Comparison of ENCODE assay signal across 3 cellular contexts in the genomic region with DNA sequence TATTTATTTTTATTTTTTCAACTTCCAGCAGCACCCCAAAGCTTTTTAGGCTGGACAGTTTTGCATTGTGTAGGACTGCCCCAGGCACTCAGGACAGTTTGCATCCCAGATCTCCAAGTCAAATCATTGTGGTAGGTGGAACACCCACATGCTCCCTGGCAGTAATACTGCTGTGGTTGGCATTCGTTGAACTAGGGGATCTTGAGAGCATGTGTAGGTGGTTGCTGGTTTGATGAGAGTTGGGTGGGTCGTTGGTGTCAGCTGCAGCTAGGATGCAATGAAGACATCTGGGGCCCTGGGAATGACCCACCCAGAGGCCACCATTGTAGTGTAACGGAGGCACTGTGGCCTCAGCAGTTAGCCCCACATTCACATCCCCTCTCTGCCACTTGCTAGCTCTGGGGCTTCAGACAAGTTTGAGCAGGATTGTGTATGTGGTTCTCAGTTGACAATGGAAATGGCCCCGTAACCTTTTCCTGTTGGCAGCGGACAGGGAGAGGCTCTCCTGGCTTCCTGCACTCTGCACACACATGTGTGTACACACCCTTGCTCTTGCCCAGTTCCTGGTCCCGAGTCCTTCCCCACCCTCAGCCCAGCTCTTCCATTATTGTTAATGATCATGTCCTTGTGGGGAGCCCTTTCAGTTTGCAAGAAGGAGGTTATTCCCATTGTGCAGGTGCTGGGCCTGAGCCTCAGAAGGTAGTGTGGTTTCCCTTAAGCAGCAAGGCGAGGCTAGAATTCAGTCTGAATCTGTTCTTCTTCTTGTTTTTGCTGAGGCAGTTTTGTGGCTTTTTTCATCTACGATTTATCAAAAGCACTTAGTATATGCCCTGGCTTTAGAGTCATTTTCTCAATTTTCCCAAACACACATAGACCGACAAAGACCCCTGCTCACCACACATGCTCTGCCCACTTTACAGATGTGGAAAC.
TF ChIP-seq lines count a peak whose summit lies in the region.

No MANE protein-coding gene starts in this region.

TF ChIP-seq in liver, 16 proteins besides CTCF, POLR2A, EP300 and RAD21:
- TF ChIP-seq, protein P1, sequence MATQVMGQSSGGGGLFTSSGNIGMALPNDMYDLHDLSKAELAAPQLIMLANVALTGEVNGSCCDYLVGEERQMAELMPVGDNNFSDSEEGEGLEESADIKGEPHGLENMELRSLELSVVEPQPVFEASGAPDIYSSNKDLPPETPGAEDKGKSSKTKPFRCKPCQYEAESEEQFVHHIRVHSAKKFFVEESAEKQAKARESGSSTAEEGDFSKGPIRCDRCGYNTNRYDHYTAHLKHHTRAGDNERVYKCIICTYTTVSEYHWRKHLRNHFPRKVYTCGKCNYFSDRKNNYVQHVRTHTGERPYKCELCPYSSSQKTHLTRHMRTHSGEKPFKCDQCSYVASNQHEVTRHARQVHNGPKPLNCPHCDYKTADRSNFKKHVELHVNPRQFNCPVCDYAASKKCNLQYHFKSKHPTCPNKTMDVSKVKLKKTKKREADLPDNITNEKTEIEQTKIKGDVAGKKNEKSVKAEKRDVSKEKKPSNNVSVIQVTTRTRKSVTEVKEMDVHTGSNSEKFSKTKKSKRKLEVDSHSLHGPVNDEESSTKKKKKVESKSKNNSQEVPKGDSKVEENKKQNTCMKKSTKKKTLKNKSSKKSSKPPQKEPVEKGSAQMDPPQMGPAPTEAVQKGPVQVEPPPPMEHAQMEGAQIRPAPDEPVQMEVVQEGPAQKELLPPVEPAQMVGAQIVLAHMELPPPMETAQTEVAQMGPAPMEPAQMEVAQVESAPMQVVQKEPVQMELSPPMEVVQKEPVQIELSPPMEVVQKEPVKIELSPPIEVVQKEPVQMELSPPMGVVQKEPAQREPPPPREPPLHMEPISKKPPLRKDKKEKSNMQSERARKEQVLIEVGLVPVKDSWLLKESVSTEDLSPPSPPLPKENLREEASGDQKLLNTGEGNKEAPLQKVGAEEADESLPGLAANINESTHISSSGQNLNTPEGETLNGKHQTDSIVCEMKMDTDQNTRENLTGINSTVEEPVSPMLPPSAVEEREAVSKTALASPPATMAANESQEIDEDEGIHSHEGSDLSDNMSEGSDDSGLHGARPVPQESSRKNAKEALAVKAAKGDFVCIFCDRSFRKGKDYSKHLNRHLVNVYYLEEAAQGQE (IDR thresholded peaks at IDR 0.05): no peak
- TF ChIP-seq NR2F2 (IDR thresholded peaks at IDR 0.05): peak; percentile 26
- TF ChIP-seq SP1 (IDR thresholded peaks at IDR 0.05): no peak

TF ChIP-seq in HepG2, 621 proteins besides CTCF, POLR2A, EP300 and RAD21:
- TF ChIP-seq, protein P2, sequence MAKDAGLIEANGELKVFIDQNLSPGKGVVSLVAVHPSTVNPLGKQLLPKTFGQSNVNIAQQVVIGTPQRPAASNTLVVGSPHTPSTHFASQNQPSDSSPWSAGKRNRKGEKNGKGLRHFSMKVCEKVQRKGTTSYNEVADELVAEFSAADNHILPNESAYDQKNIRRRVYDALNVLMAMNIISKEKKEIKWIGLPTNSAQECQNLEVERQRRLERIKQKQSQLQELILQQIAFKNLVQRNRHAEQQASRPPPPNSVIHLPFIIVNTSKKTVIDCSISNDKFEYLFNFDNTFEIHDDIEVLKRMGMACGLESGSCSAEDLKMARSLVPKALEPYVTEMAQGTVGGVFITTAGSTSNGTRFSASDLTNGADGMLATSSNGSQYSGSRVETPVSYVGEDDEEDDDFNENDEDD (CRISPR knock-in tag; IDR thresholded peaks at IDR 0.05; ENCODE audit: borderline replicate concordance): no peak
- TF ChIP-seq MBD4 (IDR thresholded peaks at IDR 0.05; ENCODE audit: borderline replicate concordance, low read length) (no peak), NFKB2 (CRISPR knock-in tag; IDR thresholded peaks at IDR 0.05; ENCODE audit: borderline replicate concordance) (no peak)

TF ChIP-seq in GM12878, 131 proteins besides CTCF, POLR2A, EP300 and RAD21:
- TF ChIP-seq NFIC (IDR thresholded peaks at IDR 0.05; ENCODE audit: low read depth, low read length): no peak
- no peak for TF ChIP-seq KAT2A (conservative IDR thresholded peaks at IDR 0.05; ENCODE audit: control insufficient read depth, low read depth, low read length)
- no peak for TF ChIP-seq YY1 (IDR thresholded peaks at IDR 0.05; ENCODE audit: low read depth, low read length)
- TF ChIP-seq, protein P3, sequence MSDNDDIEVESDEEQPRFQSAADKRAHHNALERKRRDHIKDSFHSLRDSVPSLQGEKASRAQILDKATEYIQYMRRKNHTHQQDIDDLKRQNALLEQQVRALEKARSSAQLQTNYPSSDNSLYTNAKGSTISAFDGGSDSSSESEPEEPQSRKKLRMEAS (IDR thresholded peaks at IDR 0.05; ENCODE audit: low read depth, low read length): no peak
- TF ChIP-seq RUNX3 (IDR thresholded peaks at IDR 0.05; ENCODE audit: low read length): peak; percentile 63
- TF ChIP-seq MYC (IDR thresholded peaks at IDR 0.05; ENCODE audit: insufficient read depth, insufficient read length, insufficient replicate concordance, low read length, severe bottlenecking): no peak
- no peak for TF ChIP-seq HDAC2 (IDR thresholded peaks at IDR 0.05)
- TF ChIP-seq, protein P4, sequence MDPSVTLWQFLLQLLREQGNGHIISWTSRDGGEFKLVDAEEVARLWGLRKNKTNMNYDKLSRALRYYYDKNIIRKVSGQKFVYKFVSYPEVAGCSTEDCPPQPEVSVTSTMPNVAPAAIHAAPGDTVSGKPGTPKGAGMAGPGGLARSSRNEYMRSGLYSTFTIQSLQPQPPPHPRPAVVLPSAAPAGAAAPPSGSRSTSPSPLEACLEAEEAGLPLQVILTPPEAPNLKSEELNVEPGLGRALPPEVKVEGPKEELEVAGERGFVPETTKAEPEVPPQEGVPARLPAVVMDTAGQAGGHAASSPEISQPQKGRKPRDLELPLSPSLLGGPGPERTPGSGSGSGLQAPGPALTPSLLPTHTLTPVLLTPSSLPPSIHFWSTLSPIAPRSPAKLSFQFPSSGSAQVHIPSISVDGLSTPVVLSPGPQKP (IDR thresholded peaks at IDR 0.05; ENCODE audit: low read depth, low read length): no peak
- TF ChIP-seq, protein P5, sequence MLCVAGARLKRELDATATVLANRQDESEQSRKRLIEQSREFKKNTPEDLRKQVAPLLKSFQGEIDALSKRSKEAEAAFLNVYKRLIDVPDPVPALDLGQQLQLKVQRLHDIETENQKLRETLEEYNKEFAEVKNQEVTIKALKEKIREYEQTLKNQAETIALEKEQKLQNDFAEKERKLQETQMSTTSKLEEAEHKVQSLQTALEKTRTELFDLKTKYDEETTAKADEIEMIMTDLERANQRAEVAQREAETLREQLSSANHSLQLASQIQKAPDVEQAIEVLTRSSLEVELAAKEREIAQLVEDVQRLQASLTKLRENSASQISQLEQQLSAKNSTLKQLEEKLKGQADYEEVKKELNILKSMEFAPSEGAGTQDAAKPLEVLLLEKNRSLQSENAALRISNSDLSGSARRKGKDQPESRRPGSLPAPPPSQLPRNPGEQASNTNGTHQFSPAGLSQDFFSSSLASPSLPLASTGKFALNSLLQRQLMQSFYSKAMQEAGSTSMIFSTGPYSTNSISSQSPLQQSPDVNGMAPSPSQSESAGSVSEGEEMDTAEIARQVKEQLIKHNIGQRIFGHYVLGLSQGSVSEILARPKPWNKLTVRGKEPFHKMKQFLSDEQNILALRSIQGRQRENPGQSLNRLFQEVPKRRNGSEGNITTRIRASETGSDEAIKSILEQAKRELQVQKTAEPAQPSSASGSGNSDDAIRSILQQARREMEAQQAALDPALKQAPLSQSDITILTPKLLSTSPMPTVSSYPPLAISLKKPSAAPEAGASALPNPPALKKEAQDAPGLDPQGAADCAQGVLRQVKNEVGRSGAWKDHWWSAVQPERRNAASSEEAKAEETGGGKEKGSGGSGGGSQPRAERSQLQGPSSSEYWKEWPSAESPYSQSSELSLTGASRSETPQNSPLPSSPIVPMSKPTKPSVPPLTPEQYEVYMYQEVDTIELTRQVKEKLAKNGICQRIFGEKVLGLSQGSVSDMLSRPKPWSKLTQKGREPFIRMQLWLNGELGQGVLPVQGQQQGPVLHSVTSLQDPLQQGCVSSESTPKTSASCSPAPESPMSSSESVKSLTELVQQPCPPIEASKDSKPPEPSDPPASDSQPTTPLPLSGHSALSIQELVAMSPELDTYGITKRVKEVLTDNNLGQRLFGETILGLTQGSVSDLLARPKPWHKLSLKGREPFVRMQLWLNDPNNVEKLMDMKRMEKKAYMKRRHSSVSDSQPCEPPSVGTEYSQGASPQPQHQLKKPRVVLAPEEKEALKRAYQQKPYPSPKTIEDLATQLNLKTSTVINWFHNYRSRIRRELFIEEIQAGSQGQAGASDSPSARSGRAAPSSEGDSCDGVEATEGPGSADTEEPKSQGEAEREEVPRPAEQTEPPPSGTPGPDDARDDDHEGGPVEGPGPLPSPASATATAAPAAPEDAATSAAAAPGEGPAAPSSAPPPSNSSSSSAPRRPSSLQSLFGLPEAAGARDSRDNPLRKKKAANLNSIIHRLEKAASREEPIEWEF (IDR thresholded peaks at IDR 0.05; ENCODE audit: insufficient replicate concordance, low read depth, low read length): no peak
- TF ChIP-seq, protein P6, sequence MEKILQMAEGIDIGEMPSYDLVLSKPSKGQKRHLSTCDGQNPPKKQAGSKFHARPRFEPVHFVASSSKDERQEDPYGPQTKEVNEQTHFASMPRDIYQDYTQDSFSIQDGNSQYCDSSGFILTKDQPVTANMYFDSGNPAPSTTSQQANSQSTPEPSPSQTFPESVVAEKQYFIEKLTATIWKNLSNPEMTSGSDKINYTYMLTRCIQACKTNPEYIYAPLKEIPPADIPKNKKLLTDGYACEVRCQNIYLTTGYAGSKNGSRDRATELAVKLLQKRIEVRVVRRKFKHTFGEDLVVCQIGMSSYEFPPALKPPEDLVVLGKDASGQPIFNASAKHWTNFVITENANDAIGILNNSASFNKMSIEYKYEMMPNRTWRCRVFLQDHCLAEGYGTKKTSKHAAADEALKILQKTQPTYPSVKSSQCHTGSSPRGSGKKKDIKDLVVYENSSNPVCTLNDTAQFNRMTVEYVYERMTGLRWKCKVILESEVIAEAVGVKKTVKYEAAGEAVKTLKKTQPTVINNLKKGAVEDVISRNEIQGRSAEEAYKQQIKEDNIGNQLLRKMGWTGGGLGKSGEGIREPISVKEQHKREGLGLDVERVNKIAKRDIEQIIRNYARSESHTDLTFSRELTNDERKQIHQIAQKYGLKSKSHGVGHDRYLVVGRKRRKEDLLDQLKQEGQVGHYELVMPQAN (conservative IDR thresholded peaks at IDR 0.05): no peak
- TF ChIP-seq, protein P7, sequence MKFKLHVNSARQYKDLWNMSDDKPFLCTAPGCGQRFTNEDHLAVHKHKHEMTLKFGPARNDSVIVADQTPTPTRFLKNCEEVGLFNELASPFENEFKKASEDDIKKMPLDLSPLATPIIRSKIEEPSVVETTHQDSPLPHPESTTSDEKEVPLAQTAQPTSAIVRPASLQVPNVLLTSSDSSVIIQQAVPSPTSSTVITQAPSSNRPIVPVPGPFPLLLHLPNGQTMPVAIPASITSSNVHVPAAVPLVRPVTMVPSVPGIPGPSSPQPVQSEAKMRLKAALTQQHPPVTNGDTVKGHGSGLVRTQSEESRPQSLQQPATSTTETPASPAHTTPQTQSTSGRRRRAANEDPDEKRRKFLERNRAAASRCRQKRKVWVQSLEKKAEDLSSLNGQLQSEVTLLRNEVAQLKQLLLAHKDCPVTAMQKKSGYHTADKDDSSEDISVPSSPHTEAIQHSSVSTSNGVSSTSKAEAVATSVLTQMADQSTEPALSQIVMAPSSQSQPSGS (IDR thresholded peaks at IDR 0.05; ENCODE audit: low read length): no peak
- no peak for TF ChIP-seq GATAD2B (conservative IDR thresholded peaks at IDR 0.05; ENCODE audit: low read depth)
- no peak for TF ChIP-seq RFX5 (IDR thresholded peaks at IDR 0.05; ENCODE audit: low read depth, low read length)
- TF ChIP-seq DPF2 (IDR thresholded peaks at IDR 0.05): 0 out of 2 replicates have a peak, but pooled peaks have one; percentile 10
